ENCODE assay signal across 9 cellular contexts in genomic region chr7:100099452-100099851, GRCh38. TPM values are rescaled to one million over a fixed set of nuclear protein-coding genes. Genes with fewer than 3 reads are reported as not detected.
DNase-seq lines count a peak whose midpoint lies in the region; TF ChIP-seq lines count a peak whose summit lies in the region.
"Had no signal": no experiment of that assay in that cellular context is flagged by ENCODE, and none has a peak within 500 bp of the region (broad histone marks: within the 10 kb centered on the region; RNA-seq: fewer than 3 reads in every experiment).

No MANE protein-coding gene starts in this region.

- H3K4me1 ChIP-seq in iPS-15b (ENCODE audit: control insufficient read depth, insufficient read depth, low read length), result no peaks in the 10 kb centered on the region
- H3K4me1 ChIP-seq in subcutaneous abdominal adipose tissue (ENCODE audit: control insufficient read depth in 5 of 5, insufficient read depth in 5 of 5, low read length in 5 of 5), result peaks cover 6 to 32% (median 26%) of the 10 kb centered on the region in 5 donors
- peaks cover 11 to 17% of the 10 kb centered on the region in 2 donors for H3K4me1 ChIP-seq in thyroid gland

- no peak for TF ChIP-seq POLR2A in thyroid gland (IDR thresholded peaks at IDR 0.05)

- peak overlapping the region; percentile 94 for H3K4me3 ChIP-seq in iPS-15b (ENCODE audit: low read depth, low read length)
- H3K4me3 ChIP-seq in subcutaneous abdominal adipose tissue (ENCODE audit: low read depth in 1 of 5, low read length in 5 of 5), result peak overlapping the region; percentile 81 to 84 (median 81)
- peak overlapping the region in 1 of 3 donors; percentile 78 for H3K4me3 ChIP-seq in thyroid gland (replicated peaks in 1 of 3)

- H3K36me3 Mint-ChIP-seq in activated CD4-positive, alpha-beta T cell treated with anti-CD3 and anti-CD28 coated beads, Interleukin-2, amount 10 ng/mL, durations not matched to agents 24 days and 14 days (ENCODE audit: low read depth), result peaks cover 62% of the 10 kb centered on the region
- H3K36me3 Mint-ChIP-seq in activated T-helper 1 cell treated with anti-CD3 and anti-CD28 coated beads, Interleukin-12 subunit alpha, Interleukin-12 subunit beta, Interleukin-2, Interleukin-4 antibody, amounts not matched to agents 30 ng/mL and 10 ng/mL and 1 ng/mL, durations not matched to agents 14 hours and 24 hours and 36 hours (ENCODE audit: low read depth), result peaks cover 58% of the 10 kb centered on the region

- H3K27me3 ChIP-seq in iPS-15b (ENCODE audit: control insufficient read depth, insufficient read depth, low read length) (no peaks in the 10 kb centered on the region), subcutaneous abdominal adipose tissue (ENCODE audit: control insufficient read depth in 5 of 5, insufficient read depth in 4 of 5, low read length in 5 of 5) (no peaks in the 10 kb centered on the region), thyroid gland (no peaks in the 10 kb centered on the region)

- no peak for TF ChIP-seq CTCF in thyroid gland (IDR thresholded peaks at IDR 0.05)

- no peak for DNase-seq in activated CD4-positive, alpha-beta T cell treated with anti-CD3 and anti-CD28 coated beads, Interleukin-2, amount 10 ng/mL, durations not matched to agents 24 days and 14 days
- DNase-seq in activated CD4-positive, alpha-beta T cell treated with anti-CD3 and anti-CD28 coated beads for 1 hour, result no peak
- no peak for DNase-seq in activated T-helper 1 cell treated with anti-CD3 and anti-CD28 coated beads, Interleukin-12 subunit alpha, Interleukin-12 subunit beta, Interleukin-2, Interleukin-4 antibody, amounts not matched to agents 30 ng/mL and 10 ng/mL and 1 ng/mL, durations not matched to agents 14 hours and 24 hours and 36 hours (ENCODE audit: low spot score)
- DNase-seq in cerebellar nuclear complex (lab: John Stamatoyannopoulos, UW), result no peak
- DNase-seq in thyroid gland, result no peak
- DNase-seq in mesenteric fat pad (ENCODE audit: low spot score), result no peak
- DNase-seq: activated CD4-positive, alpha-beta T cell treated with anti-CD3 and anti-CD28 coated beads for 48 hours had no signal

- H3K27ac Mint-ChIP-seq in activated CD4-positive, alpha-beta T cell treated with anti-CD3 and anti-CD28 coated beads, Interleukin-2, amount 10 ng/mL, durations not matched to agents 24 days and 14 days, result peak overlapping the region; percentile 94
- H3K27ac Mint-ChIP-seq in activated T-helper 1 cell treated with anti-CD3 and anti-CD28 coated beads, Interleukin-12 subunit alpha, Interleukin-12 subunit beta, Interleukin-2, Interleukin-4 antibody, amounts not matched to agents 30 ng/mL and 10 ng/mL and 1 ng/mL, durations not matched to agents 14 hours and 24 hours and 36 hours, result peak overlapping the region; percentile 97

- H3K9ac ChIP-seq in iPS-15b (ENCODE audit: low read depth, low read length) (peak overlapping the region; percentile 99), subcutaneous abdominal adipose tissue (ENCODE audit: low read length in 5 of 5) (peak overlapping the region in 4 of 5 donors; percentile 60 to 68 (median 65))

- H3K27ac ChIP-seq in subcutaneous abdominal adipose tissue (ENCODE audit: low read depth, low read length) (peak overlapping the region; percentile 89), thyroid gland (no peak overlapping the region)

- H3K9me3 ChIP-seq in iPS-15b (ENCODE audit: control insufficient read depth, insufficient read depth, low read length) (no peaks in the 10 kb centered on the region), subcutaneous abdominal adipose tissue (ENCODE audit: control insufficient read depth in 5 of 5, low read length in 5 of 5) (no peaks in the 10 kb centered on the region), thyroid gland (no peaks in the 10 kb centered on the region)

- H3K36me3 ChIP-seq in iPS-15b (ENCODE audit: control insufficient read depth, insufficient read depth, low read length), result peaks cover 60% of the 10 kb centered on the region
- peaks cover 0 to 63% (median 54%) of the 10 kb centered on the region in 5 donors for H3K36me3 ChIP-seq in subcutaneous abdominal adipose tissue (ENCODE audit: control insufficient read depth in 5 of 5, insufficient read depth in 5 of 5, low read length in 5 of 5)
- peaks cover 48 to 52% of the 10 kb centered on the region in 2 donors for H3K36me3 ChIP-seq in thyroid gland

- H3K4me1 Mint-ChIP-seq in activated CD4-positive, alpha-beta T cell treated with anti-CD3 and anti-CD28 coated beads, Interleukin-2, amount 10 ng/mL, durations not matched to agents 24 days and 14 days, result peaks cover 41% of the 10 kb centered on the region
- peaks cover 45% of the 10 kb centered on the region for H3K4me1 Mint-ChIP-seq in activated T-helper 1 cell treated with anti-CD3 and anti-CD28 coated beads, Interleukin-12 subunit alpha, Interleukin-12 subunit beta, Interleukin-2, Interleukin-4 antibody, amounts not matched to agents 30 ng/mL and 10 ng/mL and 1 ng/mL, durations not matched to agents 14 hours and 24 hours and 36 hours (ENCODE audit: low read depth)

- no peaks in the 10 kb centered on the region for H3K9me3 Mint-ChIP-seq in activated CD4-positive, alpha-beta T cell treated with anti-CD3 and anti-CD28 coated beads, Interleukin-2, amount 10 ng/mL, durations not matched to agents 24 days and 14 days
- no peaks in the 10 kb centered on the region for H3K9me3 Mint-ChIP-seq in activated T-helper 1 cell treated with anti-CD3 and anti-CD28 coated beads, Interleukin-12 subunit alpha, Interleukin-12 subunit beta, Interleukin-2, Interleukin-4 antibody, amounts not matched to agents 30 ng/mL and 10 ng/mL and 1 ng/mL, durations not matched to agents 14 hours and 24 hours and 36 hours

- peak overlapping the region; percentile 94 for H3K4me3 Mint-ChIP-seq in activated CD4-positive, alpha-beta T cell treated with anti-CD3 and anti-CD28 coated beads, Interleukin-2, amount 10 ng/mL, durations not matched to agents 24 days and 14 days
- peak overlapping the region; percentile 94 for H3K4me3 Mint-ChIP-seq in activated T-helper 1 cell treated with anti-CD3 and anti-CD28 coated beads, Interleukin-12 subunit alpha, Interleukin-12 subunit beta, Interleukin-2, Interleukin-4 antibody, amounts not matched to agents 30 ng/mL and 10 ng/mL and 1 ng/mL, durations not matched to agents 14 hours and 24 hours and 36 hours

- 62 to 65% methylated on average over 12 of the region's 12 CpGs for WGBS in thyroid gland, 2 donors

- H3K27me3 Mint-ChIP-seq in activated CD4-positive, alpha-beta T cell treated with anti-CD3 and anti-CD28 coated beads, Interleukin-2, amount 10 ng/mL, durations not matched to agents 24 days and 14 days, result no peaks in the 10 kb centered on the region
- H3K27me3 Mint-ChIP-seq in activated T-helper 1 cell treated with anti-CD3 and anti-CD28 coated beads, Interleukin-12 subunit alpha, Interleukin-12 subunit beta, Interleukin-2, Interleukin-4 antibody, amounts not matched to agents 30 ng/mL and 10 ng/mL and 1 ng/mL, durations not matched to agents 14 hours and 24 hours and 36 hours (ENCODE audit: insufficient read depth), result no peaks in the 10 kb centered on the region

- intact Hi-C loops in activated CD4-positive, alpha-beta T cell treated with anti-CD3 and anti-CD28 coated beads, Interleukin-2, amount 10 ng/mL, durations not matched to agents 24 days and 14 days (cut with micrococcal nuclease), result no loop called here
- intact Hi-C loops in activated T-helper 1 cell treated with anti-CD3 and anti-CD28 coated beads, Interleukin-12 subunit alpha, Interleukin-12 subunit beta, Interleukin-2, Interleukin-4 antibody, amounts not matched to agents 30 ng/mL and 10 ng/mL and 1 ng/mL, durations not matched to agents 14 hours and 24 hours and 36 hours (cut with micrococcal nuclease), result no loop called here
- intact Hi-C loops in thyroid gland (cut with DNase I), result loop anchor here (5.0 kb wide), 1 partner anchor 52 kb away; the partner anchor contains the start of gene ZSCAN21

RNA-seq across cellular contexts. Expression of gene MCM7, which starts 1.7 kb away (rescaled TPM):
- 464 and 469 TPM in 2 replicates for total RNA-seq in activated CD4-positive, alpha-beta T cell treated with anti-CD3 and anti-CD28 coated beads, Interleukin-2, amount 10 ng/mL, durations not matched to agents 24 days and 14 days
- total RNA-seq in activated T-helper 1 cell treated with anti-CD3 and anti-CD28 coated beads, Interleukin-12 subunit alpha, Interleukin-12 subunit beta, Interleukin-2, Interleukin-4 antibody, amounts not matched to agents 30 ng/mL and 10 ng/mL and 1 ng/mL, durations not matched to agents 14 hours and 24 hours and 36 hours, result 447 and 452 TPM in 2 replicates
- 10 to 100 TPM; 16.6 to 51.3 (median 26.5) TPM for total RNA-seq in thyroid gland
- total RNA-seq in mesenteric fat pad, result 22.7 TPM

RNA-seq across cellular contexts. Expression of gene AP4M1, which starts 2.0 kb away (rescaled TPM):
- total RNA-seq in activated CD4-positive, alpha-beta T cell treated with anti-CD3 and anti-CD28 coated beads, Interleukin-2, amount 10 ng/mL, durations not matched to agents 24 days and 14 days, result 13.5 and 16.4 TPM in 2 replicates
- 12.3 and 15.9 TPM in 2 replicates for total RNA-seq in activated T-helper 1 cell treated with anti-CD3 and anti-CD28 coated beads, Interleukin-12 subunit alpha, Interleukin-12 subunit beta, Interleukin-2, Interleukin-4 antibody, amounts not matched to agents 30 ng/mL and 10 ng/mL and 1 ng/mL, durations not matched to agents 14 hours and 24 hours and 36 hours
- total RNA-seq in thyroid gland, result 10 to 100 TPM in 3 of 4 donors, 1 to 10 TPM in 1; 9.1 to 26.6 (median 19.4) TPM
- 7.5 TPM for total RNA-seq in mesenteric fat pad

RNA-seq across cellular contexts. Expression of gene COPS6, which starts 10.7 kb away (rescaled TPM):
- total RNA-seq in activated CD4-positive, alpha-beta T cell treated with anti-CD3 and anti-CD28 coated beads, Interleukin-2, amount 10 ng/mL, durations not matched to agents 24 days and 14 days, result 109 and 114 TPM in 2 replicates
- 101 and 115 TPM in 2 replicates for total RNA-seq in activated T-helper 1 cell treated with anti-CD3 and anti-CD28 coated beads, Interleukin-12 subunit alpha, Interleukin-12 subunit beta, Interleukin-2, Interleukin-4 antibody, amounts not matched to agents 30 ng/mL and 10 ng/mL and 1 ng/mL, durations not matched to agents 14 hours and 24 hours and 36 hours
- total RNA-seq in thyroid gland, result 10 to 100 TPM; 32.5 to 71.5 (median 39.9) TPM
- 85.2 TPM for total RNA-seq in mesenteric fat pad

RNA-seq across cellular contexts. Expression of gene ZNF3, which starts 17.9 kb away (rescaled TPM):
- 21.5 and 23.3 TPM in 2 replicates for total RNA-seq in activated CD4-positive, alpha-beta T cell treated with anti-CD3 and anti-CD28 coated beads, Interleukin-2, amount 10 ng/mL, durations not matched to agents 24 days and 14 days
- 24.6 and 26.1 TPM in 2 replicates for total RNA-seq in activated T-helper 1 cell treated with anti-CD3 and anti-CD28 coated beads, Interleukin-12 subunit alpha, Interleukin-12 subunit beta, Interleukin-2, Interleukin-4 antibody, amounts not matched to agents 30 ng/mL and 10 ng/mL and 1 ng/mL, durations not matched to agents 14 hours and 24 hours and 36 hours
- total RNA-seq in thyroid gland (10 to 100 TPM; 31.4 to 42.3 (median 36.1) TPM), mesenteric fat pad (16.8 TPM)

RNA-seq across cellular contexts. Expression of gene TAF6, which starts 19.7 kb away (rescaled TPM):
- 68.4 and 71.5 TPM in 2 replicates for total RNA-seq in activated CD4-positive, alpha-beta T cell treated with anti-CD3 and anti-CD28 coated beads, Interleukin-2, amount 10 ng/mL, durations not matched to agents 24 days and 14 days
- 72.9 and 79.2 TPM in 2 replicates for total RNA-seq in activated T-helper 1 cell treated with anti-CD3 and anti-CD28 coated beads, Interleukin-12 subunit alpha, Interleukin-12 subunit beta, Interleukin-2, Interleukin-4 antibody, amounts not matched to agents 30 ng/mL and 10 ng/mL and 1 ng/mL, durations not matched to agents 14 hours and 24 hours and 36 hours
- 100 to 1,000 TPM in 1 of 4 donors, 10 to 100 TPM in 3; 50.3 to 104 (median 85.2) TPM for total RNA-seq in thyroid gland
- total RNA-seq in mesenteric fat pad, result 27.7 TPM
